In genomic region chr19:12668937-12669271, GRCh38 we compare ENCODE assay signal across 8 cellular contexts. TPM values are rescaled to one million over a fixed set of nuclear protein-coding genes. Genes with fewer than 3 reads are reported as not detected.
DNase-seq lines count a peak whose midpoint lies in the region; ATAC-seq and TF ChIP-seq lines count a peak whose summit lies in the region.

No MANE protein-coding gene starts in this region.

- no peaks in the 10 kb centered on the region for H3K9me3 ChIP-seq in CD8-positive, alpha-beta T cell (ENCODE audit: low read length)
- H3K9me3 ChIP-seq in duodenal mucosa (ENCODE audit: control insufficient read depth in 1 of 2, low read length in 2 of 2) (no peaks in the 10 kb centered on the region), mesenchymal stem cell (ENCODE audit: control insufficient read depth, low read length) (no peaks in the 10 kb centered on the region)

- no peaks in the 10 kb centered on the region for H3K9me3 Mint-ChIP-seq in CD8-positive, alpha-beta T cell
- no peaks in the 10 kb centered on the region for H3K9me3 Mint-ChIP-seq in activated CD4-positive, alpha-beta memory T cell treated with anti-CD3 and anti-CD28 coated beads for 36 hours

- peak overlapping the region; percentile 97 for H3K27ac ChIP-seq in CD8-positive, alpha-beta T cell (ENCODE audit: low read depth, low read length)
- peak overlapping the region; percentile 93 for H3K27ac ChIP-seq in duodenal mucosa (ENCODE audit: low read depth, low read length)
- H3K27ac ChIP-seq in mesenchymal stem cell (ENCODE audit: low read length, poor library complexity, severe bottlenecking), result peak overlapping the region; percentile 97

- no peak overlapping the region for H2BK15ac ChIP-seq in mesenchymal stem cell (ENCODE audit: low read depth, poor library complexity, severe bottlenecking)

- no peak overlapping the region for H2BK12ac ChIP-seq in mesenchymal stem cell (ENCODE audit: low read length in 2 of 2)

- TF ChIP-seq EP300 in Ishikawa (IDR thresholded peaks at IDR 0.05; ENCODE audit: borderline replicate concordance), result no peak

- no peak for TF ChIP-seq CTCF in CD8-positive, alpha-beta T cell (IDR thresholded peaks at IDR 0.05)

- DNase-seq in CD8-positive, alpha-beta T cell, result peak in 5 of 7 experiments; percentile 33 to 89 (median 67)
- peak; percentile 80 for DNase-seq in activated CD4-positive, alpha-beta memory T cell treated with anti-CD3 and anti-CD28 coated beads for 36 hours
- peak; percentile 83 for DNase-seq in mesenchymal stem cell
- DNase-seq in stimulated activated CD8-positive, alpha-beta memory T cell treated with anti-CD3 and anti-CD28 coated beads, Interleukin-12 subunit alpha, Interleukin-12 subunit beta, amount 100 ng/mL, for 4 hours (ENCODE audit: low read depth), result peak; percentile 43

- H3K4me3 Mint-ChIP-seq in CD8-positive, alpha-beta T cell, result peak overlapping the region; percentile 90
- peak overlapping the region; percentile 87 for H3K4me3 Mint-ChIP-seq in activated CD4-positive, alpha-beta memory T cell treated with anti-CD3 and anti-CD28 coated beads for 36 hours

- H3K27ac Mint-ChIP-seq in CD8-positive, alpha-beta T cell, result peak overlapping the region; percentile 100
- H3K27ac Mint-ChIP-seq in activated CD4-positive, alpha-beta memory T cell treated with anti-CD3 and anti-CD28 coated beads for 36 hours, result peak overlapping the region; percentile 97

- no peak overlapping the region for H3K14ac ChIP-seq in mesenchymal stem cell (ENCODE audit: low read length in 2 of 2)

- H2BK120ac ChIP-seq in mesenchymal stem cell (ENCODE audit: low read depth, low read length), result no peak overlapping the region

- CTCF ChIA-PET in CD8-positive, alpha-beta T cell (lab: Charles Lee), result interaction anchor here (0.9 to 7.9 kb wide), 5 partner anchors 9 to 104 kb away, joined by 3 to 151 read pairs (median 4); partner anchors contain the start of gene DHPS
- CTCF ChIA-PET in activated CD4-positive, alpha-beta memory T cell treated with anti-CD3 and anti-CD28 coated beads for 36 hours (lab: Charles Lee), result interaction anchor here (0.9 to 2.1 kb wide), 5 partner anchors 29 to 127 kb away, joined by 3 to 8 read pairs (median 3); no protein-coding TSS in a partner anchor

- peak overlapping the region; percentile 68 for H2AFZ ChIP-seq in mesenchymal stem cell (ENCODE audit: low read depth, low read length)

- peak overlapping the region; percentile 87 for H3K4me3 ChIP-seq in CD8-positive, alpha-beta T cell (ENCODE audit: low read depth, low read length)
- peak overlapping the region; percentile 85 to 99 for H3K4me3 ChIP-seq in duodenal mucosa (ENCODE audit: low read depth in 1 of 2, low read length in 2 of 2)
- peak overlapping the region; percentile 82 to 97 for H3K4me3 ChIP-seq in mesenchymal stem cell (ENCODE audit: insufficient read depth in 1 of 2, low read depth in 1 of 2, low read length in 2 of 2)

- intact Hi-C loops in CD8-positive, alpha-beta T cell (cut with DNase I, micrococcal nuclease), result loop anchor here (1.0 to 5.0 kb wide), 5 partner anchors 12 to 228 kb away; partner anchors contain the start of genes DHPS (in 2 of the 2), ZNF490 (in 2 of the 2), ZNF791 (in 2 of the 2) and TRIR (in 1 of the 2)
- intact Hi-C loops in activated CD4-positive, alpha-beta memory T cell treated with anti-CD3 and anti-CD28 coated beads for 36 hours (cut with micrococcal nuclease), result loop anchor here (1.0 kb wide), 2 partner anchors 12 to 59 kb away; partner anchors contain the start of genes DHPS, ZNF490 and ZNF791

- H3K4me1 Mint-ChIP-seq in CD8-positive, alpha-beta T cell (ENCODE audit: low read depth), result peaks cover 58% of the 10 kb centered on the region
- H3K4me1 Mint-ChIP-seq in activated CD4-positive, alpha-beta memory T cell treated with anti-CD3 and anti-CD28 coated beads for 36 hours (ENCODE audit: low read depth), result peaks cover 52% of the 10 kb centered on the region

- peaks cover 6% of the 10 kb centered on the region for H3K36me3 ChIP-seq in CD8-positive, alpha-beta T cell (ENCODE audit: insufficient read depth, low read length)
- H3K36me3 ChIP-seq in duodenal mucosa (ENCODE audit: control insufficient read depth in 1 of 2, insufficient read depth in 2 of 2, low read length in 2 of 2), result peaks cover 13 to 15% of the 10 kb centered on the region in 2 donors
- H3K36me3 ChIP-seq in mesenchymal stem cell (ENCODE audit: control insufficient read depth in 1 of 2, insufficient read depth in 2 of 2, low read depth in 1 of 2, low read length in 2 of 2), result peaks cover 47 to 49% of the 10 kb centered on the region in 2 experiments

- no peak overlapping the region for H2AK5ac ChIP-seq in mesenchymal stem cell (ENCODE audit: low read length, severe bottlenecking)

- H3K9ac ChIP-seq in duodenal mucosa (ENCODE audit: low read depth in 1 of 2, low read length in 2 of 2) (peak overlapping the region; percentile 90 to 96), mesenchymal stem cell (ENCODE audit: low read length) (peak overlapping the region; percentile 99)

- peak overlapping the region; percentile 4 for H4K8ac ChIP-seq in mesenchymal stem cell (ENCODE audit: low read length)

- H3K18ac ChIP-seq in mesenchymal stem cell (ENCODE audit: low read depth in 1 of 2, low read length in 2 of 2), result peak overlapping the region in 1 of 2 experiments; percentile 72

- ATAC-seq in CD8-positive, alpha-beta T cell, result peak; percentile 55
- ATAC-seq in HG03280 (IDR thresholded peaks at IDR 0.05; ENCODE audit: unreplicated experiment) (no peak), HG02981 (IDR thresholded peaks at IDR 0.05; ENCODE audit: unreplicated experiment) (no peak)

- H3K79me1 ChIP-seq in mesenchymal stem cell (replicated peaks; ENCODE audit: low read length, poor library complexity, severe bottlenecking), result peaks cover 50% of the 10 kb centered on the region

- peaks cover 46% of the 10 kb centered on the region for H3K4me1 ChIP-seq in CD8-positive, alpha-beta T cell (ENCODE audit: insufficient read depth, low read length)
- H3K4me1 ChIP-seq in duodenal mucosa (ENCODE audit: control insufficient read depth in 1 of 2, insufficient read depth in 2 of 2, low read length in 2 of 2) (peaks cover 37 to 53% of the 10 kb centered on the region in 2 donors), mesenchymal stem cell (ENCODE audit: control insufficient read depth, insufficient read depth, low read depth, low read length) (peaks cover 32% of the 10 kb centered on the region)

- peak overlapping the region; percentile 14 for H4K91ac ChIP-seq in mesenchymal stem cell (ENCODE audit: low read length)

- no peaks in the 10 kb centered on the region for H3K27me3 ChIP-seq in CD8-positive, alpha-beta T cell (ENCODE audit: insufficient read depth, low read length)
- H3K27me3 ChIP-seq in duodenal mucosa (ENCODE audit: control insufficient read depth in 1 of 2, insufficient read depth in 2 of 2, low read length in 2 of 2) (no peaks in the 10 kb centered on the region), mesenchymal stem cell (ENCODE audit: control insufficient read depth in 1 of 2, insufficient read depth in 1 of 2, low read length in 2 of 2) (no peaks in the 10 kb centered on the region)

- peaks cover 39% of the 10 kb centered on the region for H3K36me3 Mint-ChIP-seq in CD8-positive, alpha-beta T cell
- peaks cover 23% of the 10 kb centered on the region for H3K36me3 Mint-ChIP-seq in activated CD4-positive, alpha-beta memory T cell treated with anti-CD3 and anti-CD28 coated beads for 36 hours

- H2BK5ac ChIP-seq in mesenchymal stem cell (ENCODE audit: low read depth, low read length, poor library complexity, severe bottlenecking), result no peak overlapping the region

- WGBS in mesenchymal stem cell, result under 1% methylated on average over 24 of the region's 24 CpGs

- peak overlapping the region; percentile 15 to 88 for H3K4ac ChIP-seq in mesenchymal stem cell (ENCODE audit: low read depth in 1 of 2, low read length in 2 of 2)

- POLR2A ChIA-PET in CD8-positive, alpha-beta T cell (lab: Charles Lee), result interaction anchor here (0.6 to 2.1 kb wide), 9 partner anchors 10 to 269 kb away, joined by 3 to 10 read pairs (median 5); partner anchors contain the start of genes DHPS, FBXW9, JUNB and ZNF490
- POLR2A ChIA-PET in activated CD4-positive, alpha-beta memory T cell treated with anti-CD3 and anti-CD28 coated beads for 36 hours (lab: Charles Lee), result interaction anchor here (1.5 kb wide), 1 partner anchor 13 kb away, joined by 11 read pairs; the partner anchor contains the start of gene DHPS

- no peak for TF ChIP-seq RAD21 in Ishikawa (IDR thresholded peaks at IDR 0.05; ENCODE audit: low read depth)

- H3K27me3 Mint-ChIP-seq in CD8-positive, alpha-beta T cell (ENCODE audit: low read depth), result no peaks in the 10 kb centered on the region
- H3K27me3 Mint-ChIP-seq in activated CD4-positive, alpha-beta memory T cell treated with anti-CD3 and anti-CD28 coated beads for 36 hours, result no peaks in the 10 kb centered on the region

- H3K4me2 ChIP-seq in mesenchymal stem cell (ENCODE audit: low read length, poor library complexity, severe bottlenecking), result peak overlapping the region; percentile 95

- H3K23ac ChIP-seq in mesenchymal stem cell (ENCODE audit: low read length in 2 of 2), result no peak overlapping the region

TF ChIP-seq in Ishikawa, 13 proteins besides CTCF, POLR2A, EP300 and RAD21 (continues in another document):
- TF ChIP-seq MAX (IDR thresholded peaks at IDR 0.05), result peak; percentile 69

RNA-seq across cellular contexts. Expression of gene WDR83, which starts 2.3 kb away (rescaled TPM):
- total RNA-seq in CD8-positive, alpha-beta T cell, result 1 to 10 TPM; 7.4 to 10.0 TPM
- total RNA-seq in activated CD4-positive, alpha-beta memory T cell treated with anti-CD3 and anti-CD28 coated beads for 36 hours, result 10 to 100 TPM; 17.1 to 17.8 TPM
- 5.0 TPM for polyA plus RNA-seq in mesenchymal stem cell (2013, experiment 1 of 2)
- polyA plus RNA-seq in mesenchymal stem cell (2013, experiment 2 of 2), result 4.7 TPM

RNA-seq across cellular contexts. Expression of gene MAN2B1, which starts 2.4 kb away (rescaled TPM):
- 10 to 100 TPM; 74.8 to 82.2 TPM for total RNA-seq in CD8-positive, alpha-beta T cell
- 100 to 1,000 TPM; 123 to 127 TPM for total RNA-seq in activated CD4-positive, alpha-beta memory T cell treated with anti-CD3 and anti-CD28 coated beads for 36 hours
- polyA plus RNA-seq in mesenchymal stem cell (2013, experiment 1 of 2), result 70.4 TPM
- 70.1 TPM for polyA plus RNA-seq in mesenchymal stem cell (2013, experiment 2 of 2)

RNA-seq across cellular contexts. Expression of gene DHPS, which starts 12.8 kb away (rescaled TPM):
- 100 to 1,000 TPM in 1 of 2 experiments, 10 to 100 TPM in 1; 98.7 to 100 TPM for total RNA-seq in CD8-positive, alpha-beta T cell
- total RNA-seq in activated CD4-positive, alpha-beta memory T cell treated with anti-CD3 and anti-CD28 coated beads for 36 hours, result 100 to 1,000 TPM; 126 to 127 TPM
- 39.7 TPM for polyA plus RNA-seq in mesenchymal stem cell (2013, experiment 1 of 2)
- polyA plus RNA-seq in mesenchymal stem cell (2013, experiment 2 of 2), result 39.4 TPM

RNA-seq across cellular contexts. Expression of gene GNG14, which starts 18.9 kb away (rescaled TPM):
- not detected for total RNA-seq in CD8-positive, alpha-beta T cell
- total RNA-seq in activated CD4-positive, alpha-beta memory T cell treated with anti-CD3 and anti-CD28 coated beads for 36 hours, result not detected
- not detected for polyA plus RNA-seq in mesenchymal stem cell (2013, experiment 1 of 2)
- polyA plus RNA-seq in mesenchymal stem cell (2013, experiment 2 of 2), result not detected

RNA-seq across cellular contexts. Expression of gene FBXW9, which starts 27.5 kb away (rescaled TPM):
- total RNA-seq in CD8-positive, alpha-beta T cell, result 1 to 10 TPM; 2.3 to 2.8 TPM
- 1 to 10 TPM; 6.6 to 7.0 TPM for total RNA-seq in activated CD4-positive, alpha-beta memory T cell treated with anti-CD3 and anti-CD28 coated beads for 36 hours
- polyA plus RNA-seq in mesenchymal stem cell (2013, experiment 1 of 2), result 5.2 TPM
- polyA plus RNA-seq in mesenchymal stem cell (2013, experiment 2 of 2), result 5.2 TPM
